In the genomic region with DNA sequence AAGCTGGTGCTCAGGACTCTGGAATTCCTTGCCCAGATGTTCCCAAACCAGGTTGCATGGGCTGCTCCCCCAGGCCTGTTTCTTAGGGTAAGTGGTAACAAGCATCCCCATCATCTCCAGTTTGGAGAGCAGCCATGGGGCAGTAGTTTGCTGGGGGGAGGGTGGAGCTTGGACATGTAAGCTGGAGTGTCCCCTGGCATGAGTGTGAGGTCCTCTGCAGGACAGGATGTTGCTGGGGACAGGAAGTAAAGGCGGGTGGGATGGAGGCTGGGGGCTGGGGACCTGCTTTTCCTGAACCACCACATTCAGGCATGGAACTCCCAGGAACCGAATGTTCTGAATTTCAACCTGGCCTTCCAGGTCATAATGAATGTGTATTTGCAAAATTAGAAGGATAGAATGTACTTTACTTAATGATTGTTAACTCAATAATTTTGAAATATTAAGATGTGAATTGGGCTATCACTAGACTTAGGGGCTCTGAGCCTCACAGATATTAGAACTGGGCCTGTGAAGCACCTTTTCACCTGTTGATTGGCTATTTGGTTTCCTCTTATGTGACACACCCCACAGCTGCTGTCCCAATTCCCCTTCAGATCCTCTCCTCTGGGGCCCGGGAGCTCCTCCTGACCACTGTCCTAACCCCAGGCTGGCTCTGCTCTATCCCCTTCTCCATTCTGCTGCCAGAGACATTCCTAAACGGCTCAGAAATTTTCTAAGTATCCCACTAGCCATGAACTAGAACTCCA, we compare ENCODE assay signal across 19 cellular contexts.
DNase-seq lines count a peak whose midpoint lies in the region; ATAC-seq and TF ChIP-seq lines count a peak whose summit lies in the region.
"Had no signal": no experiment of that assay in that cellular context is flagged by ENCODE, and none has a peak within 500 bp of the region (broad histone marks: within the 10 kb centered on the region; RNA-seq: fewer than 3 reads in every experiment).

No MANE protein-coding gene starts in this region.

- peak overlapping the region; percentile 90 for H3K27ac Mint-ChIP-seq in activated T-helper 1 cell treated with anti-CD3 and anti-CD28 coated beads, Interleukin-12 subunit alpha, Interleukin-12 subunit beta, Interleukin-2, Interleukin-4 antibody, amounts not matched to agents 30 ng/mL and 10 ng/mL and 1 ng/mL, durations not matched to agents 14 hours and 24 hours and 36 hours

- no peaks in the 10 kb centered on the region for H3K27me3 ChIP-seq in lower lobe of right lung (ENCODE audit: low read depth)
- H3K27me3 ChIP-seq: dorsolateral prefrontal cortex, neutrophil had no signal

- H3K4me3 Mint-ChIP-seq in activated T-helper 1 cell treated with anti-CD3 and anti-CD28 coated beads, Interleukin-12 subunit alpha, Interleukin-12 subunit beta, Interleukin-2, Interleukin-4 antibody, amounts not matched to agents 30 ng/mL and 10 ng/mL and 1 ng/mL, durations not matched to agents 14 hours and 24 hours and 36 hours, result no peak overlapping the region

- peaks cover 48% of the 10 kb centered on the region for H3K4me1 Mint-ChIP-seq in activated T-helper 1 cell treated with anti-CD3 and anti-CD28 coated beads, Interleukin-12 subunit alpha, Interleukin-12 subunit beta, Interleukin-2, Interleukin-4 antibody, amounts not matched to agents 30 ng/mL and 10 ng/mL and 1 ng/mL, durations not matched to agents 14 hours and 24 hours and 36 hours (ENCODE audit: low read depth)

- no peak for TF ChIP-seq CTCF in lower lobe of right lung (IDR thresholded peaks at IDR 0.05)

- no peaks in the 10 kb centered on the region for H3K9me3 ChIP-seq in lower lobe of right lung
- H3K9me3 ChIP-seq: neutrophil had no signal

- no peak overlapping the region for H3K4me3 ChIP-seq in lower lobe of right lung
- H3K4me3 ChIP-seq: dorsolateral prefrontal cortex had no signal

- H3K9me3 Mint-ChIP-seq in activated T-helper 1 cell treated with anti-CD3 and anti-CD28 coated beads, Interleukin-12 subunit alpha, Interleukin-12 subunit beta, Interleukin-2, Interleukin-4 antibody, amounts not matched to agents 30 ng/mL and 10 ng/mL and 1 ng/mL, durations not matched to agents 14 hours and 24 hours and 36 hours, result no peaks in the 10 kb centered on the region

- no peaks in the 10 kb centered on the region for H3K36me3 Mint-ChIP-seq in activated T-helper 1 cell treated with anti-CD3 and anti-CD28 coated beads, Interleukin-12 subunit alpha, Interleukin-12 subunit beta, Interleukin-2, Interleukin-4 antibody, amounts not matched to agents 30 ng/mL and 10 ng/mL and 1 ng/mL, durations not matched to agents 14 hours and 24 hours and 36 hours (ENCODE audit: low read depth)

- ATAC-seq in Right ventricle myocardium inferior (no peak), lower lobe of right lung (no peak), HG02981 (IDR thresholded peaks at IDR 0.05; ENCODE audit: unreplicated experiment) (no peak), GM19452 (IDR thresholded peaks at IDR 0.05; ENCODE audit: unreplicated experiment) (no peak)

- H3K36me3 ChIP-seq in lower lobe of right lung, result no peaks in the 10 kb centered on the region
- H3K36me3 ChIP-seq: neutrophil, WERI-Rb-1 had no signal

- peaks cover 24% of the 10 kb centered on the region for H3K4me1 ChIP-seq in lower lobe of right lung

- H3K27ac ChIP-seq in lower lobe of right lung, result peak overlapping the region; percentile 49
- H3K27ac ChIP-seq: neutrophil, WERI-Rb-1 had no signal

- intact Hi-C loops in Right ventricle myocardium inferior (cut with DNase I) (loop anchor here (2.0 kb wide), 2 partner anchors 134 to 230 kb away; no protein-coding TSS in a partner anchor), cardiac septum (cut with DNase I) (no loop called here), lower lobe of right lung (cut with DNase I) (no loop called here)
- intact Hi-C loops in activated T-helper 1 cell treated with anti-CD3 and anti-CD28 coated beads, Interleukin-12 subunit alpha, Interleukin-12 subunit beta, Interleukin-2, Interleukin-4 antibody, amounts not matched to agents 30 ng/mL and 10 ng/mL and 1 ng/mL, durations not matched to agents 14 hours and 24 hours and 36 hours (cut with micrococcal nuclease), result no loop called here

- DNase-seq in Right ventricle myocardium inferior (ENCODE audit: missing footprints) (peak; percentile 37), cardiac septum (ENCODE audit: low spot score) (no peak), lower lobe of right lung (no peak), globus pallidus (ENCODE audit: low spot score) (no peak), NCI-H2029 treated with DMSO at 0.1 percent for 48 hours (lab: John Stamatoyannopoulos, UW) (no peak)
- DNase-seq in activated T-helper 1 cell treated with anti-CD3 and anti-CD28 coated beads, Interleukin-12 subunit alpha, Interleukin-12 subunit beta, Interleukin-2, Interleukin-4 antibody, amounts not matched to agents 30 ng/mL and 10 ng/mL and 1 ng/mL, durations not matched to agents 14 hours and 24 hours and 36 hours (ENCODE audit: low spot score), result no peak
- DNase-seq: activated CD8-positive, alpha-beta memory T cell treated with anti-CD3 and anti-CD28 coated beads, Interleukin-2, amount 50 U/mL, for 48 hours; activated effector memory CD4-positive, alpha-beta T cell treated with Interleukin-2 at 50 U/mL for 16 hours; KG1; kidney; NCI-H146; NCI-H2171 treated with DMSO at 0.1 percent for 48 hours; NCI-H526; small intestine; WERI-Rb-1 had no signal

- peaks cover 9% of the 10 kb centered on the region for H3K27me3 Mint-ChIP-seq in activated T-helper 1 cell treated with anti-CD3 and anti-CD28 coated beads, Interleukin-12 subunit alpha, Interleukin-12 subunit beta, Interleukin-2, Interleukin-4 antibody, amounts not matched to agents 30 ng/mL and 10 ng/mL and 1 ng/mL, durations not matched to agents 14 hours and 24 hours and 36 hours (ENCODE audit: insufficient read depth)
